ENCODE assay signal across 14 cellular contexts in the genomic region with DNA sequence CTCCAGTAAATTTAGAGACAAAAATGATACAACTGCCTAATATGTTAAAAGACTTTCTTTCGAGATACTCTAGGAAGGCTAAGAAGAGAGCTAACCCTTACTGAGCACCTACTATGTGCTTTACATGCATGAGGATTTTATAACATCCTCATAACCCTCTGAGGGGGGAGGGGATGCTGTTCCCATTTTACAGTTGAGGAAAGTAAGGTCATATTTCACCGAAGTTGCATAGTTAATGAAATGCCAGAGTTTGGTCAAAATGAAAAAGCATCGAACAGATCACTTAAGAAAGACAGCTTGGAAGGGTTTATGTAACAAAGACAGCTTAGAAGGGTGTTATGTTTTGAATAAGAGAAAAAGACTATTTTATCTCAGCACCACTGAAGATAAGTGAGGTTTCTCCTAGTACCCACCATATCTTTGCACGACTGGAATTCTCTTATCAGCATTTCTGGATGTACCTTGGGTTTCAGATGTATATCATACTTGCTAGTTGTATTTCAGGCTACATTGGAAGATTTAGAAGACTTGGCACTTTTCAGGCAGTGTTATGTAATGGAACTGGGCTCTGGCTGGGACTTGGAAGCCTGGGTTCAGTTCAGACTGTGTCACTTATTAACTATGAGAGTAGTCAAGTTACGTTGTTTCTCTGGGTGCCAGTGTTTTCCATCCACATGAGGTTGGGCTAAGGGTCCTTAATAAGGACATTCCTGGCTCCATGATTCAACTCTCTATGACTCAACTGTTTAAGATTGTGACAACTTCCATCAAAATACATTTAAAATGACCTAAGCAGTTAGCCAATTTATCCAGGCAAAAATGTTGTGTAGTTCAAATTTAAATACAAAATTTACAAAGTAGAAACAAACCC. TPM values are rescaled to one million over a fixed set of nuclear protein-coding genes. Genes with fewer than 3 reads are reported as not detected.
DNase-seq lines count a peak whose midpoint lies in the region; ATAC-seq and TF ChIP-seq lines count a peak whose summit lies in the region.
"Had no signal": no experiment of that assay in that cellular context is flagged by ENCODE, and none has a peak within 500 bp of the region (broad histone marks: within the 10 kb centered on the region; RNA-seq: fewer than 3 reads in every experiment).

No MANE protein-coding gene starts in this region.

- H3K4me1 ChIP-seq in PC-3 (ENCODE audit: insufficient read depth, low read length) (peaks cover 17% of the 10 kb centered on the region), fibroblast of lung (ENCODE audit: control insufficient read depth, extremely low read depth, insufficient read depth, low read length) (peaks cover 9% of the 10 kb centered on the region), upper lobe of right lung (peaks cover 23% of the 10 kb centered on the region), neuronal stem cell (ENCODE audit: control insufficient read depth in 2 of 2, insufficient read depth in 1 of 2, low read depth in 1 of 2, low read length in 2 of 2) (peaks cover 4 to 14% of the 10 kb centered on the region in 2 donors)

- H3K9me2 ChIP-seq in PC-3 (replicated peaks; ENCODE audit: low read length), result no peaks in the 10 kb centered on the region

- no peak overlapping the region for H4K91ac ChIP-seq in neuronal stem cell (ENCODE audit: low read depth, low read length, poor library complexity)

- WGBS in neuronal stem cell (ENCODE audit: extremely low coverage in 2 of 2, insufficient read length in 2 of 2, insufficient replicate concordance in 1 of 2), 2 donors, result no CpG with 5 or more reads among the region's 5 CpGs

- H3K9me3 ChIP-seq in PC-3 (ENCODE audit: low read length), result no peaks in the 10 kb centered on the region
- H3K9me3 ChIP-seq in fibroblast of lung (ENCODE audit: control insufficient read depth, insufficient read depth, low read depth, low read length), result no peaks in the 10 kb centered on the region
- H3K9me3 ChIP-seq in upper lobe of right lung, result no peaks in the 10 kb centered on the region
- H3K9me3 ChIP-seq in neuronal stem cell (replicated peaks in 1 of 2; ENCODE audit: control insufficient read depth in 2 of 2, insufficient read depth in 1 of 2, low read depth in 1 of 2, low read length in 2 of 2), result no peaks in the 10 kb centered on the region
- H3K9me3 ChIP-seq: ovary had no signal

- H3K4me3 ChIP-seq in PC-3 (ENCODE audit: low read length) (no peak overlapping the region), fibroblast of lung (replicated peaks in 1 of 4; ENCODE audit: control extremely low read depth in 1 of 4, insufficient read depth in 1 of 4, low read depth in 3 of 4, low read length in 4 of 4) (no peak overlapping the region), upper lobe of right lung (no peak overlapping the region), neuronal stem cell (ENCODE audit: low read length in 2 of 2) (no peak overlapping the region)
- H3K4me3 ChIP-seq: ovary had no signal

- CTCF ChIA-PET in PC-3 (lab: Charles Lee), result interaction anchor here (0.9 kb wide), 1 partner anchor 25 kb away, joined by 3 read pairs; no protein-coding TSS in a partner anchor

- H2AK5ac ChIP-seq in neuronal stem cell (ENCODE audit: low read depth, low read length), result no peak overlapping the region

- H3K27ac ChIP-seq in PC-3 (ENCODE audit: low read length) (no peak overlapping the region), fibroblast of lung (ENCODE audit: insufficient read depth, low read length) (no peak overlapping the region), upper lobe of right lung (peak overlapping the region; percentile 27), neuronal stem cell (replicated peaks; ENCODE audit: low read length) (no peak overlapping the region)

- intact Hi-C loops in PC-3 (cut with micrococcal nuclease) (no loop called here), upper lobe of right lung (cut with DNase I) (no loop called here)

- ATAC-seq in PC-3 (peak; percentile 9; the same call in 1 of the 2 replicates), upper lobe of right lung (peak; percentile 86), GM21737 (IDR thresholded peaks at IDR 0.05; ENCODE audit: unreplicated experiment) (no peak), GM18511 (IDR thresholded peaks at IDR 0.05; ENCODE audit: unreplicated experiment) (no peak)

- no peak overlapping the region for H3K23ac ChIP-seq in neuronal stem cell (ENCODE audit: low read depth, low read length, poor library complexity)

- H3K14ac ChIP-seq in neuronal stem cell (ENCODE audit: low read length), result no peak overlapping the region

- no peaks in the 10 kb centered on the region for H3F3A ChIP-seq in PC-3 (ENCODE audit: low read length, unreplicated experiment)

- H3K79me1 ChIP-seq in neuronal stem cell (ENCODE audit: low read depth, low read length), result no peaks in the 10 kb centered on the region

- no peak for TF ChIP-seq CTCF in PC-3 (conservative IDR thresholded peaks at IDR 0.05; ENCODE audit: low read depth, low read length)
- no peak for TF ChIP-seq CTCF in fibroblast of lung (conservative IDR thresholded peaks at IDR 0.05 in 1 of 2, IDR thresholded peaks at IDR 0.05 in 1 of 2; ENCODE audit: low read depth in 1 of 2, low read length in 2 of 2)
- TF ChIP-seq CTCF in upper lobe of right lung (IDR thresholded peaks at IDR 0.05), result no peak

- no peak overlapping the region for H2BK5ac ChIP-seq in neuronal stem cell (ENCODE audit: low read length)

- H3K4ac ChIP-seq in neuronal stem cell (ENCODE audit: low read length), result no peak overlapping the region

- H2BK12ac ChIP-seq in neuronal stem cell (ENCODE audit: low read length), result no peak overlapping the region

- no TSS peak for BruUV-seq in PC-3 (replicated peaks; lab: Mats Ljungman, UMichigan)

- no peak overlapping the region for H4K8ac ChIP-seq in neuronal stem cell (ENCODE audit: low read depth, low read length)

- H4K20me1 ChIP-seq in PC-3 (ENCODE audit: low read length) (no peaks in the 10 kb centered on the region), fibroblast of lung (ENCODE audit: control insufficient read depth, extremely low read depth, insufficient read depth, low read length) (no peaks in the 10 kb centered on the region)

- H2BK15ac ChIP-seq in neuronal stem cell (ENCODE audit: low read length), result no peak overlapping the region

- H3K27me3 ChIP-seq in PC-3 (ENCODE audit: low read length) (no peaks in the 10 kb centered on the region), fibroblast of lung (ENCODE audit: control insufficient read depth, insufficient read depth, low read length) (no peaks in the 10 kb centered on the region), upper lobe of right lung (no peaks in the 10 kb centered on the region), neuronal stem cell (ENCODE audit: control insufficient read depth in 3 of 3, insufficient read depth in 3 of 3, low read depth in 1 of 3, low read length in 3 of 3) (no peaks in the 10 kb centered on the region)
- H3K27me3 ChIP-seq: ovary had no signal

- H3K4me2 ChIP-seq in PC-3 (ENCODE audit: low read length), result no peak overlapping the region
- no peak overlapping the region for H3K4me2 ChIP-seq in fibroblast of lung (ENCODE audit: extremely low read depth, insufficient read depth, low read length)
- no peak overlapping the region for H3K4me2 ChIP-seq in neuronal stem cell (ENCODE audit: insufficient read depth, low read length, poor library complexity, severe bottlenecking)

- H3K18ac ChIP-seq in neuronal stem cell (ENCODE audit: low read length), result no peak overlapping the region

- no peaks in the 10 kb centered on the region for H3K36me3 ChIP-seq in PC-3 (ENCODE audit: low read depth, low read length)
- H3K36me3 ChIP-seq in fibroblast of lung (ENCODE audit: control insufficient read depth, insufficient read depth, low read length), result no peaks in the 10 kb centered on the region
- no peaks in the 10 kb centered on the region for H3K36me3 ChIP-seq in upper lobe of right lung
- H3K36me3 ChIP-seq in neuronal stem cell (replicated peaks in 1 of 2; ENCODE audit: control insufficient read depth in 2 of 2, insufficient read depth in 2 of 2, low read length in 2 of 2), result peaks cover 0 to 29% of the 10 kb centered on the region in 2 donors
- H3K36me3 ChIP-seq: ovary had no signal

- H2BK120ac ChIP-seq in neuronal stem cell (ENCODE audit: low read depth, low read length), result no peak overlapping the region

- H3K79me2 ChIP-seq in PC-3 (ENCODE audit: low read length) (no peaks in the 10 kb centered on the region), fibroblast of lung (ENCODE audit: control insufficient read depth, insufficient read depth, low read length) (no peaks in the 10 kb centered on the region)

- H3K9ac ChIP-seq in PC-3 (ENCODE audit: low read length) (no peak overlapping the region), fibroblast of lung (ENCODE audit: insufficient read depth, low read length) (no peak overlapping the region), neuronal stem cell (ENCODE audit: low read depth, low read length, poor library complexity) (no peak overlapping the region)

- H2AFZ ChIP-seq in PC-3 (ENCODE audit: low read length), result no peak overlapping the region
- no peak overlapping the region for H2AFZ ChIP-seq in fibroblast of lung (ENCODE audit: low read length)
- H2AFZ ChIP-seq in neuronal stem cell (ENCODE audit: low read length), result no peak overlapping the region

- DNase-seq in PC-3, result peak; percentile 64
- DNase-seq in fibroblast of lung (ENCODE audit: low read depth in 2 of 2), result peak; percentile 58 to 83
- peak; percentile 19 for DNase-seq in midbrain (lab: John Stamatoyannopoulos, UW)
- no peak for DNase-seq in upper lobe of right lung
- no peak for DNase-seq in activated naive CD4-positive, alpha-beta T cell treated with Interleukin-2 at 50 U/mL for 16 hours
- DNase-seq in neuronal stem cell (ENCODE audit: low spot score), result no peak
- DNase-seq: DMS153, kidney, NCI-H2029 treated with DMSO at 0.1 percent for 48 hours, ovary, T-helper 9 cell had no signal

- POLR2A ChIA-PET in PC-3 (lab: Charles Lee; ENCODE audit: unreplicated experiment), result no interaction called here

RNA-seq across cellular contexts. Expression of a gene that starts 6.0 kb away (rescaled TPM):
- total RNA-seq in PC-3 (2014; rRNA removed) (6.7 and 7.0 TPM in 2 replicates), fibroblast of lung (19.8 TPM in 2 replicates), upper lobe of right lung (14.5 TPM)
- polyA plus RNA-seq in fibroblast of lung, result 14.9 and 42.6 TPM in 2 replicates
- 9.3 and 25.8 TPM in 2 replicates for polyA plus RNA-seq in fibroblast of lung (2012)
- polyA minus RNA-seq in fibroblast of lung (ENCODE audit: low replicate concordance), result 5.1 and 8.7 TPM in 2 replicates
- 16.5 TPM for polyA plus RNA-seq in neuronal stem cell (2013, experiment 1 of 2)
- polyA plus RNA-seq in neuronal stem cell (2013, experiment 2 of 2), result 15.5 TPM
- total RNA-seq: OCI-LY7 had no signal

Comparison
In these comparisons a context has a peak if more than half of its experiments do, and no peak if none do; other contexts are left out.
1. ATAC-seq: peak in PC-3 (single experiment) and upper lobe of right lung (single experiment); none in GM21737 (single experiment) and GM18511 (single experiment).
2. DNase-seq: peak in PC-3 (single experiment), fibroblast of lung (2 of 2) and midbrain (single experiment); none in upper lobe of right lung (single experiment), activated naive CD4-positive, alpha-beta T cell treated with Interleukin-2 at 50 U/mL for 16 hours (single experiment) and neuronal stem cell (single experiment).